Comparison of ENCODE assay signal across 9 cellular contexts in the genomic region with DNA sequence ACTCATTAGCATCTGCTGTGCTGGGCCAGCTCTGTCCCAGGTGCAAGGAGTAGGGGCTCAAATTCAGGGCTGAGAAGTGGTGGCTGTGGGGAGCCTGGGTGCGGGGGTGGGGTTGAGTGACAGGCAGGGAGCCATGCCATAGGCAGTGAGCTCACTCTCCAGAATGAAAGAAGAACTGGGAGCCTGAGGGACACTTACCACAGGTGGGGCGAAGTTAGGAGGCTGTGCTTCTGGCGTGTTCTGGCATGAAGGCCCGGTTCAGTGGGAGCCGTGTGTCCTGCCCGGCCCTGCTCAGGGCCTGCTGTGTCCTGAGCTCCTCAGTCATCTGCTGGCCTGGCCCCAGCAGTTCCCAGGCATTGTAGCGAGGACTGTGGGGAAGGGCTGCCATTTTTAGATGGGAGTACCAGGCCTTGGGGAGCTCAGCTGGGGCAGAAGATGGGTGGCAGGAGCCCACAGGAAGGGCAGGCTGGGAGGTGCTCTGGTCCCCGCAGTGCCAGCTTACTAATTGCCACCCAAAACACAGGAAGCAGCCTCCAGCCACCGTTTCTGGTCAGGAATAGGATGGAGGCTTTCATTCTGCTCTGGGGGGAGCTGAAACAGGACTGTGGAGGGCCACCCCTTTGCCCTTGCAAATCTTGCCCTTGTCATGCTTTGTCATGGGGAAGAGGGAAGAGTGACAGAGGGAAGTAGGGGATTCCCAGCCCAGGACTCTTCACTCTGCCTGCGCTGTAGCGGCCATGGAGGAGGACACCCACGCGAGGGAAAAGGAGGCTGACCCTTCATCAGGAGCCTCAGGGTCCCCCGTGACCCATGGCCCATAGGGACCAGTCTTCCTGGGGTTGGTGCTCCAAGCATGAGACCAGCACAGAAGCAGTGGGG.
DNase-seq lines count a peak whose midpoint lies in the region; TF ChIP-seq lines count a peak whose summit lies in the region.
"Had no signal": no experiment of that assay in that cellular context is flagged by ENCODE, and none has a peak within 500 bp of the region (broad histone marks: within the 10 kb centered on the region; RNA-seq: fewer than 3 reads in every experiment).

No MANE protein-coding gene starts in this region.

- H3K4me1 ChIP-seq in KMS-11 (ENCODE audit: low read depth, poor library complexity, severe bottlenecking) (peaks cover 26% of the 10 kb centered on the region), ascending aorta (peaks cover 22 to 52% of the 10 kb centered on the region in 2 donors), mucosa of rectum (ENCODE audit: control insufficient read depth in 2 of 2, insufficient read depth in 2 of 2, low read length in 2 of 2) (peaks cover 10 to 18% of the 10 kb centered on the region in 2 donors)

- no peak for TF ChIP-seq CTCF in KMS-11 (conservative IDR thresholded peaks at IDR 0.05; ENCODE audit: low read depth, low read length)
- no peak for TF ChIP-seq CTCF in ascending aorta (IDR thresholded peaks at IDR 0.05)

- intact Hi-C loops in ascending aorta (cut with DNase I) = no loop called here

- H3K79me2 ChIP-seq in KMS-11 (ENCODE audit: insufficient read depth, low read depth) = no peaks in the 10 kb centered on the region

- no peaks in the 10 kb centered on the region for H3K36me3 ChIP-seq in KMS-11 (ENCODE audit: insufficient read depth)
- peaks cover 0 to 7% of the 10 kb centered on the region in 2 donors for H3K36me3 ChIP-seq in ascending aorta
- H3K36me3 ChIP-seq in mucosa of rectum (ENCODE audit: control insufficient read depth in 2 of 2, insufficient read depth in 2 of 2, low read length in 2 of 2) = peaks cover 33 to 50% of the 10 kb centered on the region in 2 donors

- no peaks in the 10 kb centered on the region for H3K9me3 ChIP-seq in ascending aorta
- H3K9me3 ChIP-seq in mucosa of rectum (ENCODE audit: control insufficient read depth in 2 of 2, low read length in 2 of 2) = no peaks in the 10 kb centered on the region

- DNase-seq in stimulated activated CD4-positive, alpha-beta T cell treated with anti-CD3 and anti-CD28 coated beads, Interleukin-12 subunit alpha, Interleukin-12 subunit beta, amount 100 ng/mL, for 4 hours = peak; percentile 31
- DNase-seq in stimulated activated CD4-positive, alpha-beta T cell treated with anti-CD3 and anti-CD28 coated beads, Interleukin-2, amount 100 ng/mL, for 48 hours = no peak
- DNase-seq in ascending aorta (ENCODE audit: low spot score in 2 of 2) (peak in 1 of 2 donors; percentile 59), NOMO-1 treated with DMSO at 0.1 percent for 48 hours (lab: John Stamatoyannopoulos, UW; ENCODE audit: unreplicated experiment) (no peak), DMS 273 treated with DMSO at 0.1 percent for 48 hours (lab: John Stamatoyannopoulos, UW) (no peak), COR-L47 (lab: John Stamatoyannopoulos, UW) (no peak)

- no peak overlapping the region for H3K4me3 ChIP-seq in KMS-11 (IDR thresholded peaks at IDR 0.05; ENCODE audit: insufficient read depth, low read depth, low read length)
- H3K4me3 ChIP-seq in ascending aorta = no peak overlapping the region
- peak overlapping the region in 1 of 2 donors; percentile 63 for H3K4me3 ChIP-seq in mucosa of rectum (ENCODE audit: low read length in 2 of 2)

- H3K27ac ChIP-seq in KMS-11 = no peak overlapping the region
- H3K27ac ChIP-seq in ascending aorta = peak overlapping the region; percentile 64 to 73
- H3K27ac ChIP-seq in mucosa of rectum (ENCODE audit: low read depth in 2 of 2, low read length in 2 of 2) = peak overlapping the region; percentile 51 to 73
- H3K27ac ChIP-seq: C4-2B had no signal

- H3K27me3 ChIP-seq in KMS-11 (ENCODE audit: insufficient read depth, low read depth) = no peaks in the 10 kb centered on the region
- H3K27me3 ChIP-seq in ascending aorta = no peaks in the 10 kb centered on the region
- no peaks in the 10 kb centered on the region for H3K27me3 ChIP-seq in mucosa of rectum (ENCODE audit: control insufficient read depth in 2 of 2, insufficient read depth in 2 of 2, low read length in 2 of 2)

- H2AFZ ChIP-seq in KMS-11 (ENCODE audit: low read depth) = peak overlapping the region; percentile 36; the same call in 1 of the 2 replicates

- H3K9ac ChIP-seq in KMS-11 (no peak overlapping the region), mucosa of rectum (ENCODE audit: low read depth in 1 of 2, low read length in 2 of 2) (no peak overlapping the region)

- peak overlapping the region; percentile 25; the same call in 1 of the 2 replicates for H3K4me2 ChIP-seq in KMS-11

- no peaks in the 10 kb centered on the region for H4K20me1 ChIP-seq in KMS-11 (ENCODE audit: insufficient read depth)
